Comparison of ENCODE assay signal across 33 cellular contexts in the genomic region with DNA sequence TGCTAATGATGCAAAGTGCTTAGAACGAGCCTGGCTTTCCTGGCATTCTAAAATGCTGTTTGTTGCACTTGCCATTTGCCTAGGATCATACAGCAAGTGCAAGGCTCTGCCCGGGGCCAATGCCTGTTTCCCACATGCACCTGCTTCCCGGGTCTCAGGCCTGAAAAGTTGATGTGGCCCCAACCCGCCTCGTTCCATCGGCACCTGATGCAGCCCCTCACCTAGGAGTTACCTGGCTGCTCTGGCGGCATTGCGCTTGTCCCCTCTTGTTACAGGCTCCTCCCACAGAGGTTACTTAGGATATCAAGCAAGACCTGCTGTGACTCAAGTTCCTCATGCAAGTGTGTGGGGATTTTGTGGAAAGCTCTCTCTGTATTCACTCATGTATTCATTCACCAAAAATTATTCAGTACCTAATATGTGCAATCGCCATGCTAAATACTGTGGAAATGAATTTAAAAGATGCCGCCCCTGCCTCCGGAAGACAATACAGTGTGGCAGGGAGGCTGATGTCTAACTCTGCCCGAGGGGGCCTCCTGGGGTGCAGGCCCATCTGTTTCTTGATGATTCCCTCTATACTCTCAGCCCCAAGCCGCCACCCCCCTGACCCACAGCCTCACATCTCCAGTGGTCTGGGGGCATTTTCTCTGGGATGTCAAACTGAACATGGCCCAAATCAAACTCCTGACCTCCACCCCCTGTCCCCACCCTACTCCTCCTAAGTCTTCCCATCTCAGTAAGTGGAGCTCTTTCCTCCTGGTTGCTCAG.
"Had no signal": no experiment of that assay in that cellular context is flagged by ENCODE, and none has a peak within 500 bp of the region (broad histone marks: within the 10 kb centered on the region; RNA-seq: fewer than 3 reads in every experiment).

No MANE protein-coding gene starts in this region.

- H3K4me3 ChIP-seq: adrenal gland, body of pancreas, breast epithelium, Peyer's patch, SJSA1 had no signal

- H3K4me3 Mint-ChIP-seq: activated CD4-positive, alpha-beta T cell treated with anti-CD3 and anti-CD28 coated beads for 36 hours; activated CD4-positive, alpha-beta T cell treated with anti-CD3 and anti-CD28 coated beads, Interleukin-2, amount 10 ng/mL, durations not matched to agents 7 days and 5 days; activated CD8-positive, alpha-beta T cell treated with anti-CD3 and anti-CD28 coated beads, Interleukin-2, amount 10 ng/mL, durations not matched to agents 7 days and 5 days; activated naive CD4-positive, alpha-beta T cell treated with anti-CD3 and anti-CD28 coated beads for 36 hours; activated T-cell treated with anti-CD3 and anti-CD28 coated beads, Interleukin-2, amount 50 U/mL, for 24 hours; activated T-helper 1 cell treated with anti-CD3 and anti-CD28 coated beads, Interleukin-12 subunit alpha, Interleukin-12 subunit beta, Interleukin-2, Interleukin-4 antibody, amounts not matched to agents 30 ng/mL and 10 ng/mL and 1 ng/mL, durations not matched to agents 14 hours and 24 hours and 36 hours; T-helper 1 cell treated with Interleukin-12 subunit alpha and Interleukin-12 subunit beta and Interleukin-4 antibody, amounts not matched to agents 30 μg/mL and 1 μg/mL, for 36 hours; T-helper 2 cell treated with Interferon-gamma antibody and Interleukin-4, amounts not matched to agents 5 μg/mL and 100 μg/mL, for 36 hours had no signal

- H3K4me1 Mint-ChIP-seq: activated CD4-positive, alpha-beta T cell treated with anti-CD3 and anti-CD28 coated beads for 36 hours; activated CD4-positive, alpha-beta T cell treated with anti-CD3 and anti-CD28 coated beads, Interleukin-2, amount 10 ng/mL, durations not matched to agents 7 days and 5 days had no signal

- H3K9me2 ChIP-seq: SK-N-SH had no signal

- H3K27me3 ChIP-seq: adrenal gland, body of pancreas, breast epithelium, Peyer's patch, SJSA1 had no signal

- H3K9ac ChIP-seq: SK-N-SH had no signal

- ATAC-seq: activated CD4-positive, alpha-beta T cell treated with anti-CD3 and anti-CD28 coated beads for 36 hours; activated CD4-positive, CD25-positive, alpha-beta regulatory T cell treated with anti-CD3 and anti-CD28 coated beads, Interleukin-2, amount 50 U/mL, for 24 hours; activated CD8-positive, alpha-beta T cell treated with anti-CD3 and anti-CD28 coated beads, Interleukin-2, amount 10 ng/mL, durations not matched to agents 7 days and 5 days; activated naive CD4-positive, alpha-beta T cell treated with anti-CD3 and anti-CD28 coated beads, Interleukin-2, amount 50 U/mL, for 72 hours; body of pancreas; PC-3 had no signal

- H3K4me2 ChIP-seq: SK-N-SH had no signal

- H3K36me3 ChIP-seq: adrenal gland, breast epithelium, Peyer's patch, SJSA1 had no signal

- H3K36me3 Mint-ChIP-seq: activated naive CD4-positive, alpha-beta T cell treated with anti-CD3 and anti-CD28 coated beads, Interleukin-2, amount 50 U/mL, for 72 hours had no signal

- H3K9me3 ChIP-seq: adrenal gland, body of pancreas, breast epithelium, Peyer's patch, SJSA1, SK-N-SH had no signal

- H3K4me1 ChIP-seq: adrenal gland, body of pancreas, breast epithelium, Peyer's patch, SJSA1 had no signal

- H3K27ac Mint-ChIP-seq: activated CD4-positive, alpha-beta T cell treated with anti-CD3 and anti-CD28 coated beads for 36 hours; activated CD4-positive, alpha-beta T cell treated with anti-CD3 and anti-CD28 coated beads, Interleukin-2, amount 10 ng/mL, durations not matched to agents 7 days and 5 days; activated CD8-positive, alpha-beta T cell treated with anti-CD3 and anti-CD28 coated beads, Interleukin-2, amount 10 ng/mL, durations not matched to agents 7 days and 5 days; activated naive CD4-positive, alpha-beta T cell treated with anti-CD3 and anti-CD28 coated beads for 36 hours; activated T-cell treated with anti-CD3 and anti-CD28 coated beads, Interleukin-2, amount 50 U/mL, for 24 hours; activated T-helper 1 cell treated with anti-CD3 and anti-CD28 coated beads, Interleukin-12 subunit alpha, Interleukin-12 subunit beta, Interleukin-2, Interleukin-4 antibody, amounts not matched to agents 30 ng/mL and 10 ng/mL and 1 ng/mL, durations not matched to agents 14 hours and 24 hours and 36 hours; T-helper 1 cell treated with Interleukin-12 subunit alpha and Interleukin-12 subunit beta and Interleukin-4 antibody, amounts not matched to agents 30 μg/mL and 1 μg/mL, for 36 hours; T-helper 2 cell treated with Interferon-gamma antibody and Interleukin-4, amounts not matched to agents 5 μg/mL and 100 μg/mL, for 36 hours had no signal

- H3K27ac ChIP-seq: adrenal gland, body of pancreas, breast epithelium, Peyer's patch, SJSA1 had no signal

- DNase-seq: activated CD4-positive, alpha-beta T cell treated with anti-CD3 and anti-CD28 coated beads for 36 hours; activated CD4-positive, alpha-beta T cell treated with anti-CD3 and anti-CD28 coated beads, Interleukin-2, amount 10 ng/mL, durations not matched to agents 7 days and 5 days; activated CD4-positive, alpha-beta T cell treated with anti-CD3 and anti-CD28 coated beads, Interleukin-2, amount 50 U/mL, for 48 hours; activated CD8-positive, alpha-beta T cell treated with anti-CD3 and anti-CD28 coated beads, Interleukin-2, amount 10 ng/mL, durations not matched to agents 7 days and 5 days; activated gamma-delta T cell treated with Interleukin-2 at 50 U/mL for 16 hours; activated naive CD4-positive, alpha-beta T cell treated with anti-CD3 and anti-CD28 coated beads for 36 hours; activated T-cell treated with anti-CD3 and anti-CD28 coated beads, Interleukin-2, amount 50 U/mL, for 24 hours; adrenal gland; body of pancreas; cerebellar nuclear complex; Kasumi-1; MM.1S; MV-4-11; NCI-H1092; NCI-H1436 treated with DMSO at 0.1 percent for 48 hours; NCI-H1694 treated with DMSO at 0.1 percent for 48 hours; NCI-H2029; NCI-H2107; NCI-H226; NCI-H446 treated with DMSO at 0.1 percent for 48 hours; NCI-H524; PC-3; Peyer's patch; RPMI8226; SHP77 treated with DMSO at 0.1 percent for 48 hours; SK-N-SH had no signal

- H3K9me3 Mint-ChIP-seq: activated CD4-positive, alpha-beta T cell treated with anti-CD3 and anti-CD28 coated beads, Interleukin-2, amount 10 ng/mL, durations not matched to agents 7 days and 5 days; activated naive CD4-positive, alpha-beta T cell treated with anti-CD3 and anti-CD28 coated beads for 36 hours; activated naive CD4-positive, alpha-beta T cell treated with anti-CD3 and anti-CD28 coated beads, Interleukin-2, amount 50 U/mL, for 72 hours; activated T-cell treated with anti-CD3 and anti-CD28 coated beads, Interleukin-2, amount 50 U/mL, for 24 hours; activated T-helper 1 cell treated with anti-CD3 and anti-CD28 coated beads, Interleukin-12 subunit alpha, Interleukin-12 subunit beta, Interleukin-2, Interleukin-4 antibody, amounts not matched to agents 30 ng/mL and 10 ng/mL and 1 ng/mL, durations not matched to agents 14 hours and 24 hours and 36 hours; T-helper 1 cell treated with Interleukin-12 subunit alpha and Interleukin-12 subunit beta and Interleukin-4 antibody, amounts not matched to agents 30 μg/mL and 1 μg/mL, for 36 hours; T-helper 2 cell treated with Interferon-gamma antibody and Interleukin-4, amounts not matched to agents 5 μg/mL and 100 μg/mL, for 36 hours had no signal

- H3K27me3 Mint-ChIP-seq: activated CD4-positive, alpha-beta T cell treated with anti-CD3 and anti-CD28 coated beads for 36 hours; activated CD4-positive, alpha-beta T cell treated with anti-CD3 and anti-CD28 coated beads, Interleukin-2, amount 10 ng/mL, durations not matched to agents 7 days and 5 days; activated T-cell treated with anti-CD3 and anti-CD28 coated beads, Interleukin-2, amount 50 U/mL, for 24 hours had no signal
